ENCODE assay signal across 17 cellular contexts in the genomic region with DNA sequence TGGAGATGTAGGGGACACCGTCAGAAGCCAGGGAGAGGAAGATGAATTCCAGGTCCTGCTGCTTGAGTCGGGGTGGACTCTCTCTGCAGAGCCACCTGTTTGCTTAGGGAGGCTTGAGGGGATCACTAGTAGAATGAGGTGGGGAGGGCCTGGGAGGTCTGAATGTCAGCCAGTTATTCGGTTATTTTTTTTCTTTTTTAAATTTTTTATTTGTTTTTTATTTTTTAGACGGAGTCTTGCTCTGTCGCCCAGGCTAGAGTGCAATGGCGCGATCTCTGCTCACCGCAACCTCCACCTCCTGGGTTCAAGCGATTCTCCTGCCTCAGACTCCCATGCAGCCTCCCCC. TPM values are rescaled to one million over a fixed set of nuclear protein-coding genes. Genes with fewer than 3 reads are reported as not detected.
DNase-seq lines count a peak whose midpoint lies in the region; ATAC-seq, FAIRE-seq and TF ChIP-seq lines count a peak whose summit lies in the region.
"Had no signal": no experiment of that assay in that cellular context is flagged by ENCODE, and none has a peak within 500 bp of the region (broad histone marks: within the 10 kb centered on the region; RNA-seq: fewer than 3 reads in every experiment).

No MANE protein-coding gene starts in this region.

- no peak for ATAC-seq in K562
- ATAC-seq in stimulated activated memory B cell treated with anti-CD40 and anti-IgM and Interleukin-4, amounts not matched to agents 10 μg/mL and 1 μg/mL and 100 μg/mL, for 72 hours, result no peak
- no peak for ATAC-seq in HG03457 (IDR thresholded peaks at IDR 0.05; ENCODE audit: unreplicated experiment)
- ATAC-seq: activated naive CD4-positive, alpha-beta T cell treated with anti-CD3 and anti-CD28 coated beads, Interleukin-2, amount 50 U/mL, for 72 hours; T-helper 17 cell had no signal

- H3K9me1 ChIP-seq in K562 (ENCODE audit: control insufficient read depth, insufficient read depth, low read length), result no peaks in the 10 kb centered on the region

- TF ChIP-seq POLR2A in K562 (conservative IDR thresholded peaks at IDR 0.05), result no peak

- no peak for TF ChIP-seq EP300 in K562 (IDR thresholded peaks at IDR 0.05; ENCODE audit: low read length)

- TF ChIP-seq CTCF in H9 (conservative IDR thresholded peaks at IDR 0.05), result no peak
- TF ChIP-seq CTCF in K562 (IDR thresholded peaks at IDR 0.05 in 2 of 3, conservative IDR thresholded peaks at IDR 0.05 in 1 of 3; ENCODE audit: insufficient read depth in 2 of 3, low read depth in 1 of 3, low read length in 3 of 3), result no peak

- in situ Hi-C loops in K562 (cut with MboI), result no loop called here

- no peak overlapping the region for H3K56ac ChIP-seq in H9 (ENCODE audit: insufficient read length, low read depth, low read length)
- peak overlapping the region; percentile 6 for H3K56ac ChIP-seq in mesendoderm (ENCODE audit: low read length)

- H3K36me3 Mint-ChIP-seq in H9 (ENCODE audit: insufficient read depth in 1 of 3, low read depth in 3 of 3), result peaks cover 0 to 9% (median under 1%) of the 10 kb centered on the region in 3 experiments; a peak in 3 of 7 replicates
- H3K36me3 Mint-ChIP-seq in stimulated activated memory B cell treated with anti-CD40 and anti-IgM and Interleukin-4, amounts not matched to agents 10 μg/mL and 1 μg/mL and 100 μg/mL, for 72 hours, result no peaks in the 10 kb centered on the region
- H3K36me3 Mint-ChIP-seq: activated naive CD4-positive, alpha-beta T cell treated with anti-CD3 and anti-CD28 coated beads, Interleukin-2, amount 50 U/mL, for 72 hours had no signal

- no peak overlapping the region for H3K18ac ChIP-seq in H9 (ENCODE audit: insufficient read length, low read depth, low read length)
- H3K18ac ChIP-seq in mesendoderm (ENCODE audit: low read length), result no peak overlapping the region

- H3K27ac ChIP-seq in H9 (ENCODE audit: insufficient read length, low read depth, low read length) (no peak overlapping the region), K562 (ENCODE audit: extremely low read depth, low read depth, low read length) (peak overlapping the region; percentile 31; the same call in 1 of the 3 replicates), mesendoderm (ENCODE audit: low read depth, low read length) (peak overlapping the region; percentile 63)
- H3K27ac ChIP-seq: right lobe of liver had no signal

- intact Hi-C loops in K562 (cut with micrococcal nuclease), result no loop called here
- intact Hi-C loops in posterior cingulate gyrus (cut with DNase I), result no loop called here

- no peaks in the 10 kb centered on the region; a peak in 1 of 5 replicates for H3K9me3 Mint-ChIP-seq in H9
- no peaks in the 10 kb centered on the region for H3K9me3 Mint-ChIP-seq in stimulated activated memory B cell treated with anti-CD40 and anti-IgM and Interleukin-4, amounts not matched to agents 10 μg/mL and 1 μg/mL and 100 μg/mL, for 72 hours
- H3K9me3 Mint-ChIP-seq: activated naive CD4-positive, alpha-beta T cell treated with anti-CD3 and anti-CD28 coated beads, Interleukin-2, amount 50 U/mL, for 72 hours had no signal

- H3K4me3 Mint-ChIP-seq in H9, result no peak overlapping the region
- no peak overlapping the region for H3K4me3 Mint-ChIP-seq in stimulated activated memory B cell treated with anti-CD40 and anti-IgM and Interleukin-4, amounts not matched to agents 10 μg/mL and 1 μg/mL and 100 μg/mL, for 72 hours
- H3K4me3 Mint-ChIP-seq: T-helper 17 cell had no signal

- peak overlapping the region; percentile 53 to 77 (median 75); a peak in 4 of 7 replicates for H3K27ac Mint-ChIP-seq in H9
- peak overlapping the region; percentile 51 for H3K27ac Mint-ChIP-seq in stimulated activated memory B cell treated with anti-CD40 and anti-IgM and Interleukin-4, amounts not matched to agents 10 μg/mL and 1 μg/mL and 100 μg/mL, for 72 hours
- H3K27ac Mint-ChIP-seq: activated naive CD4-positive, alpha-beta T cell treated with anti-CD3 and anti-CD28 coated beads, Interleukin-2, amount 50 U/mL, for 72 hours; T-helper 17 cell had no signal

- H3K4ac ChIP-seq in H9 (ENCODE audit: low read depth, low read length) (no peak overlapping the region), mesendoderm (ENCODE audit: low read depth, low read length) (no peak overlapping the region)

- H2AK5ac ChIP-seq in H9 (ENCODE audit: insufficient read length, low read length), result no peak overlapping the region
- no peak overlapping the region for H2AK5ac ChIP-seq in mesendoderm (ENCODE audit: low read length)

- H4K91ac ChIP-seq in H9 (ENCODE audit: insufficient read length, low read depth, low read length), result no peak overlapping the region

- no peak overlapping the region for H3K14ac ChIP-seq in H9 (ENCODE audit: insufficient read depth, low read length)

- H4K20me1 ChIP-seq in H9 (ENCODE audit: control insufficient read depth, insufficient read depth, insufficient read length), result peaks cover 1% of the 10 kb centered on the region
- H4K20me1 ChIP-seq in K562 (replicated peaks; ENCODE audit: control insufficient read depth, insufficient read depth, low read length), result peaks cover 18% of the 10 kb centered on the region; the same call in 1 of the 2 replicates

- H2BK120ac ChIP-seq in H9 (ENCODE audit: low read depth, low read length, poor library complexity, severe bottlenecking), result no peak overlapping the region
- no peak overlapping the region for H2BK120ac ChIP-seq in mesendoderm (ENCODE audit: low read depth, low read length)

- H4K5ac ChIP-seq in H9 (ENCODE audit: insufficient read length, low read depth, low read length) (no peak overlapping the region), mesendoderm (ENCODE audit: low read length) (no peak overlapping the region)

- H3K9ac ChIP-seq in H9 (ENCODE audit: extremely low read depth, insufficient read length, low read length) (no peak overlapping the region), K562 (ENCODE audit: insufficient read depth in 1 of 2, low read depth in 2 of 2, low read length in 2 of 2) (peak overlapping the region in 1 of 2 experiments; percentile 15; a peak in 1 of 4 replicates), mesendoderm (ENCODE audit: low read length) (no peak overlapping the region)

- H2BK12ac ChIP-seq in H9 (ENCODE audit: insufficient read length, low read depth, low read length), result no peak overlapping the region

- FAIRE-seq in K562 (lab: Jason Lieb, UNC), result no peak

- no peak overlapping the region for H2BK20ac ChIP-seq in H9 (ENCODE audit: low read depth, low read length, poor library complexity, severe bottlenecking)

- peaks cover 69 to 77% of the 10 kb centered on the region in 2 experiments for H3K4me1 Mint-ChIP-seq in H9
- H3K4me1 Mint-ChIP-seq in stimulated activated memory B cell treated with anti-CD40 and anti-IgM and Interleukin-4, amounts not matched to agents 10 μg/mL and 1 μg/mL and 100 μg/mL, for 72 hours, result peaks cover 20% of the 10 kb centered on the region

- no peak overlapping the region for H2BK5ac ChIP-seq in H9 (ENCODE audit: insufficient read length, low read length)
- H2BK5ac ChIP-seq in mesendoderm (ENCODE audit: low read length), result no peak overlapping the region

- H3K9me3 ChIP-seq in H9 (ENCODE audit: control insufficient read depth, low read depth, low read length), result no peaks in the 10 kb centered on the region
- no peaks in the 10 kb centered on the region for H3K9me3 ChIP-seq in K562 (replicated peaks; ENCODE audit: control insufficient read depth, insufficient read depth, low read depth, low read length)
- H3K9me3 ChIP-seq: right lobe of liver had no signal

- TF ChIP-seq RAD21 in K562 (CRISPR knock-in tag; conservative IDR thresholded peaks at IDR 0.05 in 1 of 2, IDR thresholded peaks at IDR 0.05 in 1 of 2), result no peak

- H3K27me3 ChIP-seq in H9 (ENCODE audit: insufficient read depth, low read length) (no peaks in the 10 kb centered on the region), K562 (ENCODE audit: control insufficient read depth in 2 of 2, insufficient read depth in 2 of 2, low read length in 2 of 2) (no peaks in the 10 kb centered on the region), mesendoderm (ENCODE audit: insufficient read depth, low read length, poor library complexity) (no peaks in the 10 kb centered on the region)
- H3K27me3 ChIP-seq: right lobe of liver had no signal

- no peak overlapping the region for H3K23ac ChIP-seq in H9 (ENCODE audit: insufficient read length, low read depth, low read length)
- H3K23ac ChIP-seq in mesendoderm (ENCODE audit: low read length), result no peak overlapping the region

- no peak overlapping the region for H3K4me2 ChIP-seq in H9 (ENCODE audit: insufficient read depth, insufficient read length, low read length)
- no peak overlapping the region for H3K4me2 ChIP-seq in K562 (ENCODE audit: insufficient read depth, low read length)
- H3K4me2 ChIP-seq in mesendoderm (ENCODE audit: low read length), result no peak overlapping the region

- peaks cover 2% of the 10 kb centered on the region for H3K27me3 Mint-ChIP-seq in H9 (ENCODE audit: low read depth)
- H3K27me3 Mint-ChIP-seq in stimulated activated memory B cell treated with anti-CD40 and anti-IgM and Interleukin-4, amounts not matched to agents 10 μg/mL and 1 μg/mL and 100 μg/mL, for 72 hours, result peaks cover 14% of the 10 kb centered on the region
- H3K27me3 Mint-ChIP-seq: T-helper 17 cell had no signal

- H2BK15ac ChIP-seq in H9 (ENCODE audit: low read depth, low read length) (no peak overlapping the region), mesendoderm (replicated peaks; ENCODE audit: low read depth) (no peak overlapping the region)

- H3K4me1 ChIP-seq in H9 (ENCODE audit: insufficient read depth, low read length) (peaks cover 20% of the 10 kb centered on the region; the same call in 1 of the 2 replicates), K562 (replicated peaks in 1 of 2; ENCODE audit: control insufficient read depth in 2 of 2, insufficient read depth in 2 of 2, low read length in 2 of 2) (peaks cover 58 to 67% of the 10 kb centered on the region in 2 experiments), mesendoderm (ENCODE audit: control insufficient read depth, low read depth, low read length) (peaks cover 54% of the 10 kb centered on the region)
- H3K4me1 ChIP-seq: right lobe of liver had no signal

- POLR2A ChIA-PET in K562 (lab: Yijun Ruan, JAX), result interaction anchor here (0.6 to 5.6 kb wide), 4 partner anchors 9 to 242 kb away, joined by 3 to 52 read pairs (median 20); no protein-coding TSS in a partner anchor

- no peak overlapping the region for H3T11ph ChIP-seq in H9 (ENCODE audit: low read length)

- BruUV-seq in K562 (replicated peaks; lab: Mats Ljungman, UMichigan), result no TSS peak

- H2AFZ ChIP-seq in H9 (ENCODE audit: low read length) (no peak overlapping the region), K562 (ENCODE audit: low read depth, low read length) (no peak overlapping the region)

- H4K8ac ChIP-seq in H9 (replicated peaks; ENCODE audit: insufficient read length, low read depth, low read length), result no peak overlapping the region
- H4K8ac ChIP-seq in mesendoderm (ENCODE audit: low read depth, low read length), result no peak overlapping the region

- H3K36me3 ChIP-seq in K562 (ENCODE audit: control insufficient read depth, insufficient read depth, low read length) (no peaks in the 10 kb centered on the region; the same call in 2 of the 3 replicates), mesendoderm (ENCODE audit: control insufficient read depth, insufficient read depth, low read length) (no peaks in the 10 kb centered on the region)
- H3K36me3 ChIP-seq: right lobe of liver had no signal

- H3K79me1 ChIP-seq in H9 (ENCODE audit: insufficient read depth, low read depth, low read length, poor library complexity, severe bottlenecking), result no peaks in the 10 kb centered on the region
- peaks cover 19% of the 10 kb centered on the region for H3K79me1 ChIP-seq in mesendoderm (ENCODE audit: low read length)

- DNase-seq in H9 (no peak), K562 (ENCODE audit: extremely low read depth in 1 of 4, low spot score in 3 of 4) (no peak), mesendoderm (no peak), NOMO-1 (lab: John Stamatoyannopoulos, UW; ENCODE audit: unreplicated experiment in 2 of 2) (no peak), posterior cingulate gyrus (no peak)
- DNase-seq in central memory CD4-positive, alpha-beta T cell, result no peak
- DNase-seq: NCI-H1694, right lobe of liver, T-helper 17 cell had no signal

- no CpG with 5 or more reads among the region's 9 CpGs for WGBS in H9 (ENCODE audit: extremely low coverage, insufficient read length, low lambda C conversion rate)
- 68% methylated on average over 9 of the region's 9 CpGs for WGBS in K562 (ENCODE audit: insufficient coverage, low coverage, missing lambda C conversion rate)
- no CpG with 5 or more reads among the region's 9 CpGs for WGBS in mesendoderm (ENCODE audit: extremely low coverage, insufficient coverage, low lambda C conversion rate)

- H3K79me2 ChIP-seq in H9 (ENCODE audit: insufficient read depth, low read length) (no peaks in the 10 kb centered on the region; the same call in 1 of the 2 replicates), K562 (ENCODE audit: control insufficient read depth, insufficient read depth, low read length) (peaks cover 15% of the 10 kb centered on the region; the same call in 2 of the 3 replicates), mesendoderm (ENCODE audit: control insufficient read depth, insufficient read depth, low read length) (peaks cover 43% of the 10 kb centered on the region)

- CTCF ChIA-PET in K562 (lab: Yijun Ruan, JAX; ENCODE audit: low intra/inter-chr PET ratio), result no interaction called here

- peaks cover 22% of the 10 kb centered on the region for H3K23me2 ChIP-seq in H9 (ENCODE audit: insufficient read length, low read depth, low read length, poor library complexity, severe bottlenecking)

- no peak overlapping the region for H3K4me3 ChIP-seq in K562
- H3K4me3 ChIP-seq in mesendoderm (ENCODE audit: low read length), result no peak overlapping the region
- H3K4me3 ChIP-seq: right lobe of liver had no signal

RNA-seq across cellular contexts. Expression of a gene that starts 8.4 kb away (rescaled TPM):
- total RNA-seq in H9 (2021) (24.3 and 27.0 TPM in 2 replicates), K562 (2014; rRNA removed) (4.9 and 5.8 TPM in 2 replicates), K562 (2014; rRNA removed; fragmentation: Illumina TruSeq; extraction: Trizol) (2.4 and 3.1 TPM in 2 replicates), K562 (2015; rRNA removed; fragmentation: Illumina TruSeq; extraction: Trizol) (3.0 and 3.3 TPM in 2 replicates), K562 (2021) (12.6 and 13.2 TPM in 2 replicates)
- total RNA-seq in K562 (2011; cell fraction: chromatin; rRNA removed; ENCODE audit: low replicate concordance), result 5.1 and 14.6 TPM in 2 replicates
- 7.1 and 9.2 TPM in 2 replicates for total RNA-seq in K562 (2011; cell fraction: nucleolus; rRNA removed)
- total RNA-seq in K562 (2011; cell fraction: nucleoplasm; rRNA removed), result 7.1 and 8.4 TPM in 2 replicates
- polyA plus RNA-seq in K562 (2011; rRNA removed) (3.3 and 7.0 TPM in 2 replicates), K562 (2014; fragmentation: Illumina TruSeq; extraction: Trizol) (11.1 and 13.6 TPM in 2 replicates), K562 (2014; fragmentation: Nextera tagmentation; extraction: Ambion mirVana) (under 1 TPM; 0.63 to 0.92 TPM), K562 (2014; rRNA removed) (6.7 and 8.2 TPM in 2 replicates)
- polyA plus RNA-seq in K562 (2011; cell fraction: cytosol; rRNA removed), result 5.2 and 5.3 TPM in 2 replicates
- 13.9 and 18.4 TPM in 2 replicates for polyA plus RNA-seq in K562 (2011; cell fraction: nucleus; rRNA removed)
- polyA plus RNA-seq in K562 (2012), result 7.7 and 10.0 TPM in 2 replicates
- 1.9 TPM in 2 replicates for polyA minus RNA-seq in K562 (2011; rRNA and poly(A)+ RNA removed)
- polyA minus RNA-seq in K562 (2011; cell fraction: cytosol; rRNA and poly(A)+ RNA removed), result 1.7 and 4.2 TPM in 2 replicates
- polyA minus RNA-seq in K562 (2011; cell fraction: nucleus; rRNA and poly(A)+ RNA removed), result 2.4 and 3.2 TPM in 2 replicates
- polyA plus RNA-seq in mesendoderm (2013, experiment 1 of 2), result 37.1 TPM
- polyA plus RNA-seq in mesendoderm (2013, experiment 2 of 2), result 36.3 TPM

RNA-seq across cellular contexts. Expression of a gene that starts 20.3 kb away (rescaled TPM):
- 1,826 and 1,830 TPM in 2 replicates for total RNA-seq in H9 (2021)
- total RNA-seq in K562 (2011; cell fraction: chromatin; rRNA removed; ENCODE audit: low replicate concordance), result 362 and 601 TPM in 2 replicates
- total RNA-seq in K562 (2011; cell fraction: nucleolus; rRNA removed), result 935 and 968 TPM in 2 replicates
- total RNA-seq in K562 (2011; cell fraction: nucleoplasm; rRNA removed), result 800 and 1,320 TPM in 2 replicates
- 2,223 and 2,318 TPM in 2 replicates for total RNA-seq in K562 (2014; rRNA removed)
- 1,978 and 2,020 TPM in 2 replicates for total RNA-seq in K562 (2014; rRNA removed; fragmentation: Illumina TruSeq; extraction: Trizol)
- total RNA-seq in K562 (2015; rRNA removed; fragmentation: Illumina TruSeq; extraction: Trizol), result 1,939 and 1,940 TPM in 2 replicates
- total RNA-seq in K562 (2021), result 1,856 and 1,978 TPM in 2 replicates
- 3,124 and 3,130 TPM in 2 replicates for polyA plus RNA-seq in K562 (2011; rRNA removed)
- 2,866 and 3,308 TPM in 2 replicates for polyA plus RNA-seq in K562 (2011; cell fraction: cytosol; rRNA removed)
- 2,021 and 2,231 TPM in 2 replicates for polyA plus RNA-seq in K562 (2011; cell fraction: nucleus; rRNA removed)
- 2,102 and 3,298 TPM in 2 replicates for polyA plus RNA-seq in K562 (2012)
- polyA plus RNA-seq in K562 (2014; fragmentation: Illumina TruSeq; extraction: Trizol), result 2,585 and 3,193 TPM in 2 replicates
- polyA plus RNA-seq in K562 (2014; fragmentation: Nextera tagmentation; extraction: Ambion mirVana), result 1,000 to 10,000 TPM; 1,589 to 2,116 TPM
- polyA plus RNA-seq in K562 (2014; rRNA removed), result 2,844 and 3,237 TPM in 2 replicates
- 1,756 and 1,900 TPM in 2 replicates for polyA minus RNA-seq in K562 (2011; rRNA and poly(A)+ RNA removed)
- 874 and 913 TPM in 2 replicates for polyA minus RNA-seq in K562 (2011; cell fraction: cytosol; rRNA and poly(A)+ RNA removed)
- 342 and 506 TPM in 2 replicates for polyA minus RNA-seq in K562 (2011; cell fraction: nucleus; rRNA and poly(A)+ RNA removed)
- polyA plus RNA-seq in mesendoderm (2013, experiment 1 of 2), result 2,328 TPM
- 2,329 TPM for polyA plus RNA-seq in mesendoderm (2013, experiment 2 of 2)

RNA-seq across cellular contexts. Expression of a gene that starts 24.2 kb away (rescaled TPM):
- total RNA-seq in H9 (2021), result 0.29 TPM in 1 of 2 replicates, not detected in the other
- total RNA-seq in K562 (2011; cell fraction: chromatin; rRNA removed; ENCODE audit: low replicate concordance), result not detected in 2 replicates
- total RNA-seq in K562 (2011; cell fraction: nucleolus; rRNA removed), result not detected in 2 replicates
- total RNA-seq in K562 (2011; cell fraction: nucleoplasm; rRNA removed), result not detected in 2 replicates
- 0.16 TPM in 1 of 2 replicates, not detected in the other for total RNA-seq in K562 (2014; rRNA removed)
- total RNA-seq in K562 (2014; rRNA removed; fragmentation: Illumina TruSeq; extraction: Trizol), result not detected in 2 replicates
- not detected in 2 replicates for total RNA-seq in K562 (2015; rRNA removed; fragmentation: Illumina TruSeq; extraction: Trizol)
- 0.09 TPM in 2 replicates for total RNA-seq in K562 (2021)
- polyA plus RNA-seq in K562 (2011; rRNA removed), result 0.05 TPM in 1 of 2 replicates, not detected in the other
- polyA plus RNA-seq in K562 (2011; cell fraction: cytosol; rRNA removed), result 0.07 TPM in 1 of 2 replicates, not detected in the other
- 0.06 and 0.09 TPM in 2 replicates for polyA plus RNA-seq in K562 (2011; cell fraction: nucleus; rRNA removed)
- 0.06 and 0.17 TPM in 2 replicates for polyA plus RNA-seq in K562 (2012)
- polyA plus RNA-seq in K562 (2014; fragmentation: Illumina TruSeq; extraction: Trizol), result 0.10 TPM in 1 of 2 replicates, not detected in the other
- polyA plus RNA-seq in K562 (2014; fragmentation: Nextera tagmentation; extraction: Ambion mirVana), result under 1 TPM in 1 of 2 experiments, not detected in 1; 0.06 TPM
- polyA plus RNA-seq in K562 (2014; rRNA removed), result 0.17 TPM in 1 of 2 replicates, not detected in the other
- not detected in 2 replicates for polyA minus RNA-seq in K562 (2011; rRNA and poly(A)+ RNA removed)
- polyA minus RNA-seq in K562 (2011; cell fraction: cytosol; rRNA and poly(A)+ RNA removed), result not detected in 2 replicates
- polyA minus RNA-seq in K562 (2011; cell fraction: nucleus; rRNA and poly(A)+ RNA removed), result 0.11 TPM in 1 of 2 replicates, not detected in the other
- polyA plus RNA-seq in mesendoderm (2013, experiment 1 of 2), result 2.2 TPM
- polyA plus RNA-seq in mesendoderm (2013, experiment 2 of 2), result 2.8 TPM
- total RNA-seq: activated CD8-positive, alpha-beta memory T cell treated with anti-CD3 and anti-CD28 coated beads for 36 hours; activated naive CD4-positive, alpha-beta T cell treated with anti-CD3 and anti-CD28 coated beads, Interleukin-2, amount 50 U/mL, for 72 hours; dermis microvascular lymphatic vessel endothelial cell; glomerular endothelial cell; liver; right lobe of liver; T-helper 17 cell had no signal
- polyA plus RNA-seq: BJ, liver had no signal

RNA-seq across cellular contexts. Expression of a gene that starts 36.4 kb away (rescaled TPM):
- total RNA-seq in H9 (2021) (8.4 and 10.9 TPM in 2 replicates), K562 (2014; rRNA removed) (26.7 and 30.2 TPM in 2 replicates), K562 (2014; rRNA removed; fragmentation: Illumina TruSeq; extraction: Trizol) (16.1 and 16.8 TPM in 2 replicates), K562 (2015; rRNA removed; fragmentation: Illumina TruSeq; extraction: Trizol) (14.5 and 14.8 TPM in 2 replicates), K562 (2021) (23.7 and 26.1 TPM in 2 replicates)
- 16.1 and 26.5 TPM in 2 replicates for total RNA-seq in K562 (2011; cell fraction: chromatin; rRNA removed; ENCODE audit: low replicate concordance)
- total RNA-seq in K562 (2011; cell fraction: nucleolus; rRNA removed), result 19.5 and 21.1 TPM in 2 replicates
- total RNA-seq in K562 (2011; cell fraction: nucleoplasm; rRNA removed), result 16.1 and 16.4 TPM in 2 replicates
- polyA plus RNA-seq in K562 (2011; rRNA removed) (17.0 and 20.4 TPM in 2 replicates), K562 (2014; fragmentation: Illumina TruSeq; extraction: Trizol) (17.3 and 18.3 TPM in 2 replicates), K562 (2014; fragmentation: Nextera tagmentation; extraction: Ambion mirVana) (1 to 10 TPM; 5.7 to 5.9 TPM), K562 (2014; rRNA removed) (17.2 and 20.4 TPM in 2 replicates)
- 19.3 and 22.3 TPM in 2 replicates for polyA plus RNA-seq in K562 (2011; cell fraction: cytosol; rRNA removed)
- 18.2 and 22.0 TPM in 2 replicates for polyA plus RNA-seq in K562 (2011; cell fraction: nucleus; rRNA removed)
- polyA plus RNA-seq in K562 (2012), result 13.1 and 18.0 TPM in 2 replicates
- 14.5 and 16.4 TPM in 2 replicates for polyA minus RNA-seq in K562 (2011; rRNA and poly(A)+ RNA removed)
- polyA minus RNA-seq in K562 (2011; cell fraction: cytosol; rRNA and poly(A)+ RNA removed), result 12.4 and 15.0 TPM in 2 replicates
- polyA minus RNA-seq in K562 (2011; cell fraction: nucleus; rRNA and poly(A)+ RNA removed), result 4.8 and 6.6 TPM in 2 replicates
- polyA plus RNA-seq in mesendoderm (2013, experiment 1 of 2), result 6.7 TPM
- 6.7 TPM for polyA plus RNA-seq in mesendoderm (2013, experiment 2 of 2)
